In genomic region chr7:24970676-24971075, GRCh38 we compare ENCODE assay signal across 11 cellular contexts. TPM values are rescaled to one million over a fixed set of nuclear protein-coding genes. Genes with fewer than 3 reads are reported as not detected.
DNase-seq lines count a peak whose midpoint lies in the region; ATAC-seq, FAIRE-seq and TF ChIP-seq lines count a peak whose summit lies in the region.
"Had no signal": no experiment of that assay in that cellular context is flagged by ENCODE, and none has a peak within 500 bp of the region (broad histone marks: within the 10 kb centered on the region; RNA-seq: fewer than 3 reads in every experiment).

No MANE protein-coding gene starts in this region.

- 5% methylated on average over 4 of the region's 4 CpGs for WGBS in K562 (ENCODE audit: insufficient coverage, low coverage, missing lambda C conversion rate)
- WGBS in mesodermal cell (ENCODE audit: insufficient coverage in 2 of 2), 2 experiments, result 67 to 100% methylated on average over 2 to 3 of the region's 4 CpGs

- CTCF ChIA-PET in K562 (lab: Yijun Ruan, JAX; ENCODE audit: low intra/inter-chr PET ratio), result no interaction called here

- H3K79me2 ChIP-seq in K562 (ENCODE audit: control insufficient read depth, insufficient read depth, low read length), result peaks cover 98% of the 10 kb centered on the region

- no peak overlapping the region; a peak in 1 of 4 replicates for H3K9ac ChIP-seq in K562 (ENCODE audit: insufficient read depth in 1 of 2, low read depth in 2 of 2, low read length in 2 of 2)

- peaks cover 22% of the 10 kb centered on the region; the same call in 1 of the 2 replicates for H4K20me1 ChIP-seq in K562 (replicated peaks; ENCODE audit: control insufficient read depth, insufficient read depth, low read length)

- H3K27me3 ChIP-seq in K562 (ENCODE audit: control insufficient read depth in 2 of 2, insufficient read depth in 2 of 2, low read length in 2 of 2), result no peaks in the 10 kb centered on the region
- H3K27me3 ChIP-seq: left lung had no signal

- TF ChIP-seq EP300 in K562 (IDR thresholded peaks at IDR 0.05; ENCODE audit: low read length), result no peak

- intact Hi-C loops in K562 (cut with micrococcal nuclease), result loop anchor here (5.0 kb wide), 1 partner anchor 38 kb away; no protein-coding TSS in a partner anchor

- no peak for TF ChIP-seq RAD21 in K562 (CRISPR knock-in tag; conservative IDR thresholded peaks at IDR 0.05 in 1 of 2, IDR thresholded peaks at IDR 0.05 in 1 of 2)

- TF ChIP-seq POLR2A in K562 (conservative IDR thresholded peaks at IDR 0.05), result no peak

- no peak for TF ChIP-seq CTCF in AG10803 (conservative IDR thresholded peaks at IDR 0.05; ENCODE audit: low read length)
- no peak for TF ChIP-seq CTCF in K562 (IDR thresholded peaks at IDR 0.05 in 2 of 3, conservative IDR thresholded peaks at IDR 0.05 in 1 of 3; ENCODE audit: insufficient read depth in 2 of 3, low read depth in 1 of 3, low read length in 3 of 3)

- in situ Hi-C loops in K562 (cut with MboI), result no loop called here

- H3K4me1 ChIP-seq in K562 (replicated peaks in 1 of 2; ENCODE audit: control insufficient read depth in 2 of 2, insufficient read depth in 2 of 2, low read length in 2 of 2) (peaks cover 18 to 42% of the 10 kb centered on the region in 2 experiments), mesodermal cell (ENCODE audit: control insufficient read depth, insufficient read depth, low read length, poor library complexity, severe bottlenecking) (peaks cover 33% of the 10 kb centered on the region)

- H3K36me3 ChIP-seq in K562 (ENCODE audit: control insufficient read depth, insufficient read depth, low read length), result no peaks in the 10 kb centered on the region
- H3K36me3 ChIP-seq in mesodermal cell (ENCODE audit: control insufficient read depth, insufficient read depth, low read length), result no peaks in the 10 kb centered on the region
- H3K36me3 ChIP-seq: left lung had no signal

- H3K4me2 ChIP-seq in K562 (ENCODE audit: insufficient read depth, low read length), result peak overlapping the region; percentile 23

- BruUV-seq in K562 (replicated peaks; lab: Mats Ljungman, UMichigan), result no TSS peak

- ATAC-seq in K562, result peak; percentile 40

- no peak overlapping the region for H3K27ac ChIP-seq in K562 (ENCODE audit: extremely low read depth, low read depth, low read length)
- H3K27ac ChIP-seq in mesodermal cell (ENCODE audit: low read depth, low read length, severe bottlenecking), result peak overlapping the region; percentile 94
- H3K27ac ChIP-seq: left lung had no signal

- H3K9me3 ChIP-seq in K562 (replicated peaks; ENCODE audit: control insufficient read depth, insufficient read depth, low read depth, low read length) (no peaks in the 10 kb centered on the region), mesodermal cell (ENCODE audit: control insufficient read depth, low read length) (no peaks in the 10 kb centered on the region)
- H3K9me3 ChIP-seq: left lung had no signal

- POLR2A ChIA-PET in K562 (lab: Yijun Ruan, JAX), result interaction anchor here (2.1 kb wide), 1 partner anchor 9 kb away, joined by 7 read pairs; the partner anchor contains the start of gene OSBPL3

- DNase-seq in AG10803 (ENCODE audit: low read depth) (peak; percentile 22), LHCN-M2 (ENCODE audit: low read depth) (peak; percentile 83), K562 (ENCODE audit: extremely low read depth in 1 of 4, low spot score in 3 of 4) (peak in 2 of 4 experiments; percentile 28 to 62), NK-92 (lab: John Stamatoyannopoulos, UW; ENCODE audit: unreplicated experiment) (no peak), NCI-H187 (lab: John Stamatoyannopoulos, UW) (no peak), NCI-H526 (lab: John Stamatoyannopoulos, UW) (no peak), AG08395 (ENCODE audit: low spot score) (no peak)
- DNase-seq: activated CD4-positive, alpha-beta T cell treated with anti-CD3 and anti-CD28 coated beads for 1 hour; activated gamma-delta T cell; left lung had no signal

- FAIRE-seq in K562 (lab: Jason Lieb, UNC), result no peak

- no peak overlapping the region for H2AFZ ChIP-seq in K562 (ENCODE audit: low read depth, low read length)

- no peak overlapping the region for H3K4me3 ChIP-seq in AG10803 (ENCODE audit: low read length)
- H3K4me3 ChIP-seq in K562, result no peak overlapping the region
- no peak overlapping the region for H3K4me3 ChIP-seq in mesodermal cell (ENCODE audit: extremely low read depth, insufficient read depth, low read length, poor library complexity, severe bottlenecking)
- H3K4me3 ChIP-seq: left lung had no signal

- no peaks in the 10 kb centered on the region for H3K9me1 ChIP-seq in K562 (ENCODE audit: control insufficient read depth, insufficient read depth, low read length)

TF ChIP-seq in K562, 482 proteins besides CTCF, POLR2A, EP300 and RAD21:
- no peak for TF ChIP-seq ZNF695 (CRISPR knock-in tag; IDR thresholded peaks at IDR 0.05)
- 0 out of 2 replicates have a peak, but pooled peaks have one; percentile 29 for TF ChIP-seq HMBOX1 (IDR thresholded peaks at IDR 0.05)

RNA-seq across cellular contexts. Expression of gene OSBPL3, which starts 9.3 kb away (rescaled TPM):
- total RNA-seq in LHCN-M2 (2014; rRNA removed), result 41.2 and 48.7 TPM in 2 replicates
- polyA plus RNA-seq in LHCN-M2 (2012), result 12.6 TPM
- 124 and 131 TPM in 2 replicates for total RNA-seq in K562 (2011; cell fraction: chromatin; rRNA removed; ENCODE audit: low replicate concordance)
- 33.5 and 46.1 TPM in 2 replicates for total RNA-seq in K562 (2011; cell fraction: nucleolus; rRNA removed)
- total RNA-seq in K562 (2011; cell fraction: nucleoplasm; rRNA removed), result 48.8 and 79.4 TPM in 2 replicates
- total RNA-seq in K562 (2014; rRNA removed), result 16.3 and 22.1 TPM in 2 replicates
- total RNA-seq in K562 (2014; rRNA removed; fragmentation: Illumina TruSeq; extraction: Trizol), result 33.4 and 39.0 TPM in 2 replicates
- total RNA-seq in K562 (2015; rRNA removed; fragmentation: Illumina TruSeq; extraction: Trizol), result 25.4 and 26.5 TPM in 2 replicates
- 35.0 and 37.2 TPM in 2 replicates for total RNA-seq in K562 (2021)
- 23.8 and 34.0 TPM in 2 replicates for polyA plus RNA-seq in K562 (2011; rRNA removed)
- polyA plus RNA-seq in K562 (2011; cell fraction: cytosol; rRNA removed), result 7.9 and 9.7 TPM in 2 replicates
- 50.5 and 63.2 TPM in 2 replicates for polyA plus RNA-seq in K562 (2011; cell fraction: nucleus; rRNA removed)
- 13.1 and 17.7 TPM in 2 replicates for polyA plus RNA-seq in K562 (2012)
- 24.9 and 29.9 TPM in 2 replicates for polyA plus RNA-seq in K562 (2014; fragmentation: Illumina TruSeq; extraction: Trizol)
- 1 to 10 TPM; 4.8 to 6.8 TPM for polyA plus RNA-seq in K562 (2014; fragmentation: Nextera tagmentation; extraction: Ambion mirVana)
- polyA plus RNA-seq in K562 (2014; rRNA removed), result 20.3 and 21.2 TPM in 2 replicates
- 70.4 and 71.2 TPM in 2 replicates for polyA minus RNA-seq in K562 (2011; rRNA and poly(A)+ RNA removed)
- 20.3 and 33.0 TPM in 2 replicates for polyA minus RNA-seq in K562 (2011; cell fraction: cytosol; rRNA and poly(A)+ RNA removed)
- 46.0 and 48.3 TPM in 2 replicates for polyA minus RNA-seq in K562 (2011; cell fraction: nucleus; rRNA and poly(A)+ RNA removed)
- polyA plus RNA-seq in mesodermal cell (2013, experiment 1 of 2), result 9.0 TPM
- 10.6 TPM for polyA plus RNA-seq in mesodermal cell (2013, experiment 2 of 2)

Comparison
In these comparisons a context has a peak if more than half of its experiments do, and no peak if none do; other contexts are left out.
1. DNase-seq: peak in AG10803 (single experiment) and LHCN-M2 (single experiment); none in NK-92 (single experiment), NCI-H187 (0 of 2), NCI-H526 (0 of 2) and AG08395 (single experiment).